Comparison of ENCODE assay signal across 2 cellular contexts in the genomic region with DNA sequence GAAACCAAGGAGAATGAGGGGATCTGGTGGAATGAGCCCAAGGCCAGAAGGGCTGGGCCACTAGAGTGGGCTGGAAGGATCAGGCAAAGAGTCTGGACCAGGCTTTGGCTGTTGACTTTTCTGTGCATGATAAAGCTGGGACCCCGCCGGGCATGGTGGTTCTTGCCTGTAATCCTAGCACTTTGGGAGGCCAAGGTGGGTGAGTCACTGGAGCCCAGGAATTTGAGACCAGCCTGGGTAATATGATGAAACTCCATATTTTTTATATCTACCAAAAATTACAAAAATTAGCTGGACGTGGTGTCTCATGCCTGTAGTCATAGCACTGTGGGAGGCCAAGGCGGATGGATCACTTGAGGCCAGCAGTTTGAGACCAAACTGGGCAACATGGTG.
TF ChIP-seq lines count a peak whose summit lies in the region.

No MANE protein-coding gene starts in this region.

TF ChIP-seq in GM23338, 12 proteins besides CTCF, POLR2A, EP300 and RAD21 (continues in another document):
- no peak for TF ChIP-seq ZNF331 (CRISPR knock-in tag; IDR thresholded peaks at IDR 0.05; ENCODE audit: low read depth)
- no peak for TF ChIP-seq EZH2 (IDR thresholded peaks at IDR 0.05; ENCODE audit: low read depth, unreplicated experiment)
- no peak for TF ChIP-seq CREB1 (CRISPR knock-in tag; IDR thresholded peaks at IDR 0.05; ENCODE audit: low read depth)
- no peak for TF ChIP-seq EZH2phosphoT487 (IDR thresholded peaks at IDR 0.05; ENCODE audit: unreplicated experiment)
- TF ChIP-seq STAT1 (IDR thresholded peaks at IDR 0.05; ENCODE audit: unreplicated experiment): no peak
- TF ChIP-seq JUNB (IDR thresholded peaks at IDR 0.05; ENCODE audit: unreplicated experiment): no peak
- no peak for TF ChIP-seq ETS1 (IDR thresholded peaks at IDR 0.05)
- no peak for TF ChIP-seq POLR2AphosphoS5 (IDR thresholded peaks at IDR 0.05; ENCODE audit: low read depth)
- TF ChIP-seq ZNF114 (CRISPR knock-in tag; IDR thresholded peaks at IDR 0.05): no peak
- no peak for TF ChIP-seq REST (IDR thresholded peaks at IDR 0.05; ENCODE audit: unreplicated experiment)

TF ChIP-seq in SK-N-SH treated with all-trans-retinoic acid at 6 μM for 48 hours, 23 proteins besides CTCF, POLR2A, EP300 and RAD21:
- TF ChIP-seq BACH2 (CRISPR knock-in tag; IDR thresholded peaks at IDR 0.05; ENCODE audit: borderline replicate concordance) (no peak), PPARA (CRISPR knock-in tag; IDR thresholded peaks at IDR 0.05; ENCODE audit: borderline replicate concordance) (no peak), ISL1 (CRISPR knock-in tag; IDR thresholded peaks at IDR 0.05) (no peak), CREB5 (CRISPR knock-in tag; IDR thresholded peaks at IDR 0.05; ENCODE audit: low read depth) (no peak), GLIS3 (CRISPR knock-in tag; IDR thresholded peaks at IDR 0.05) (no peak), TCF4 (CRISPR knock-in tag; IDR thresholded peaks at IDR 0.05; ENCODE audit: borderline replicate concordance) (no peak), CSDC2 (CRISPR knock-in tag; IDR thresholded peaks at IDR 0.05) (no peak), ZC3H10 (CRISPR knock-in tag; IDR thresholded peaks at IDR 0.05) (no peak), RARB (CRISPR knock-in tag; IDR thresholded peaks at IDR 0.05) (no peak), TOX (CRISPR knock-in tag; IDR thresholded peaks at IDR 0.05; ENCODE audit: borderline replicate concordance) (no peak), ZFP3 (CRISPR knock-in tag; IDR thresholded peaks at IDR 0.05) (no peak)
- TF ChIP-seq, protein P1, sequence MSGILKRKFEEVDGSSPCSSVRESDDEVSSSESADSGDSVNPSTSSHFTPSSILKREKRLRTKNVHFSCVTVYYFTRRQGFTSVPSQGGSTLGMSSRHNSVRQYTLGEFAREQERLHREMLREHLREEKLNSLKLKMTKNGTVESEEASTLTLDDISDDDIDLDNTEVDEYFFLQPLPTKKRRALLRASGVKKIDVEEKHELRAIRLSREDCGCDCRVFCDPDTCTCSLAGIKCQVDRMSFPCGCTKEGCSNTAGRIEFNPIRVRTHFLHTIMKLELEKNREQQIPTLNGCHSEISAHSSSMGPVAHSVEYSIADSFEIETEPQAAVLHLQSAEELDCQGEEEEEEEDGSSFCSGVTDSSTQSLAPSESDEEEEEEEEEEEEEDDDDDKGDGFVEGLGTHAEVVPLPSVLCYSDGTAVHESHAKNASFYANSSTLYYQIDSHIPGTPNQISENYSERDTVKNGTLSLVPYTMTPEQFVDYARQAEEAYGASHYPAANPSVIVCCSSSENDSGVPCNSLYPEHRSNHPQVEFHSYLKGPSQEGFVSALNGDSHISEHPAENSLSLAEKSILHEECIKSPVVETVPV (CRISPR knock-in tag; IDR thresholded peaks at IDR 0.05): no peak
- TF ChIP-seq, protein P2, sequence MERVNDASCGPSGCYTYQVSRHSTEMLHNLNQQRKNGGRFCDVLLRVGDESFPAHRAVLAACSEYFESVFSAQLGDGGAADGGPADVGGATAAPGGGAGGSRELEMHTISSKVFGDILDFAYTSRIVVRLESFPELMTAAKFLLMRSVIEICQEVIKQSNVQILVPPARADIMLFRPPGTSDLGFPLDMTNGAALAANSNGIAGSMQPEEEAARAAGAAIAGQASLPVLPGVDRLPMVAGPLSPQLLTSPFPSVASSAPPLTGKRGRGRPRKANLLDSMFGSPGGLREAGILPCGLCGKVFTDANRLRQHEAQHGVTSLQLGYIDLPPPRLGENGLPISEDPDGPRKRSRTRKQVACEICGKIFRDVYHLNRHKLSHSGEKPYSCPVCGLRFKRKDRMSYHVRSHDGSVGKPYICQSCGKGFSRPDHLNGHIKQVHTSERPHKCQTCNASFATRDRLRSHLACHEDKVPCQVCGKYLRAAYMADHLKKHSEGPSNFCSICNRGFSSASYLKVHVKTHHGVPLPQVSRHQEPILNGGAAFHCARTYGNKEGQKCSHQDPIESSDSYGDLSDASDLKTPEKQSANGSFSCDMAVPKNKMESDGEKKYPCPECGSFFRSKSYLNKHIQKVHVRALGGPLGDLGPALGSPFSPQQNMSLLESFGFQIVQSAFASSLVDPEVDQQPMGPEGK (CRISPR knock-in tag; IDR thresholded peaks at IDR 0.05; ENCODE audit: borderline replicate concordance): no peak
